8 cellular contexts compared by ENCODE assay signal in genomic region chr2:240569523-240569997, GRCh38. TPM values are rescaled to one million over a fixed set of nuclear protein-coding genes. Genes with fewer than 3 reads are reported as not detected.
DNase-seq lines count a peak whose midpoint lies in the region; ATAC-seq, FAIRE-seq and TF ChIP-seq lines count a peak whose summit lies in the region.

No MANE protein-coding gene starts in this region.

- no peak for FAIRE-seq in small intestine (lab: Jason Lieb, UNC)

- no peak overlapping the region for H3K27ac Mint-ChIP-seq in GM23338
- peak overlapping the region; percentile 75 for H3K27ac Mint-ChIP-seq in activated CD8-positive, alpha-beta T cell treated with anti-CD3 and anti-CD28 coated beads, Interleukin-2, amount 10 ng/mL, durations not matched to agents 7 days and 5 days

- CTCF ChIA-PET in activated CD8-positive, alpha-beta T cell treated with anti-CD3 and anti-CD28 coated beads, Interleukin-2, amount 10 ng/mL, durations not matched to agents 7 days and 5 days (lab: Charles Lee): interaction anchor here (0.7 to 1.7 kb wide), 5 partner anchors 10 to 55 kb away, joined by 3 to 10 read pairs (median 5); partner anchors contain the start of gene CAPN10
- CTCF ChIA-PET in HEK293T (lab: Yijun Ruan, JAX): no interaction called here

- 51 to 69% (median 54%) methylated on average over 9 of the region's 9 CpGs for WGBS in small intestine, 3 donors

- peak overlapping the region; percentile 62 for H3K4me3 Mint-ChIP-seq in GM23338
- peak overlapping the region; percentile 87 for H3K4me3 Mint-ChIP-seq in activated CD8-positive, alpha-beta T cell treated with anti-CD3 and anti-CD28 coated beads, Interleukin-2, amount 10 ng/mL, durations not matched to agents 7 days and 5 days

- TF ChIP-seq CTCF in GM23338 (conservative IDR thresholded peaks at IDR 0.05; ENCODE audit: low read depth in 2 of 2) (no peak), right atrium auricular region (IDR thresholded peaks at IDR 0.05) (no peak)

- H4K20me1 ChIP-seq in GM23338 (replicated peaks; ENCODE audit: insufficient read depth): no peaks in the 10 kb centered on the region; the same call in 1 of the 2 replicates

- peaks cover 7% of the 10 kb centered on the region; the same call in 1 of the 2 replicates for H3K4me1 ChIP-seq in GM23338 (ENCODE audit: insufficient read depth)
- H3K4me1 ChIP-seq in right atrium auricular region: peaks cover 0 to 55% of the 10 kb centered on the region in 2 donors
- H3K4me1 ChIP-seq in small intestine (ENCODE audit: control insufficient read depth in 2 of 2, insufficient read depth in 1 of 2, low read depth in 1 of 2, low read length in 1 of 2): peaks cover 10 to 15% of the 10 kb centered on the region in 2 donors

- H3K36me3 Mint-ChIP-seq in GM23338 (ENCODE audit: low read depth): no peaks in the 10 kb centered on the region
- peaks cover 26% of the 10 kb centered on the region for H3K36me3 Mint-ChIP-seq in activated CD8-positive, alpha-beta T cell treated with anti-CD3 and anti-CD28 coated beads, Interleukin-2, amount 10 ng/mL, durations not matched to agents 7 days and 5 days (ENCODE audit: low read depth)

- H3K36me3 ChIP-seq in GM23338 (ENCODE audit: insufficient read depth) (no peaks in the 10 kb centered on the region), right atrium auricular region (peaks cover 10% of the 10 kb centered on the region), small intestine (ENCODE audit: control insufficient read depth in 2 of 2, insufficient read depth in 2 of 2, low read length in 2 of 2) (peaks cover 2 to 3% of the 10 kb centered on the region in 2 donors)

- H3K27me3 Mint-ChIP-seq in GM23338 (ENCODE audit: insufficient read depth, low read depth, poor library complexity): peaks cover 36% of the 10 kb centered on the region
- H3K27me3 Mint-ChIP-seq in activated CD8-positive, alpha-beta T cell treated with anti-CD3 and anti-CD28 coated beads, Interleukin-2, amount 10 ng/mL, durations not matched to agents 7 days and 5 days (ENCODE audit: low read depth): no peaks in the 10 kb centered on the region

- no peaks in the 10 kb centered on the region for H3K79me2 ChIP-seq in GM23338 (replicated peaks; ENCODE audit: insufficient read depth)

- H3K4me2 ChIP-seq in GM23338: peak overlapping the region; percentile 81; the same call in 1 of the 2 replicates

- H2AFZ ChIP-seq in GM23338: no peak overlapping the region

- POLR2A ChIA-PET in activated CD8-positive, alpha-beta T cell treated with anti-CD3 and anti-CD28 coated beads, Interleukin-2, amount 10 ng/mL, durations not matched to agents 7 days and 5 days (lab: Charles Lee): interaction anchor here (0.5 to 1.5 kb wide), 7 partner anchors 8 to 440 kb away, joined by 3 to 7 read pairs (median 3); partner anchors contain the start of gene GPR35
- POLR2A ChIA-PET in HEK293T (lab: Yijun Ruan, JAX): interaction anchor here (0.8 to 2.0 kb wide), 3 partner anchors 9 to 17 kb away, joined by 3 to 8 read pairs (median 4); partner anchors contain the start of gene CAPN10

- no peaks in the 10 kb centered on the region for H3K9me3 ChIP-seq in right atrium auricular region
- no peaks in the 10 kb centered on the region for H3K9me3 ChIP-seq in small intestine (ENCODE audit: control insufficient read depth, low read depth)

- H3K27ac ChIP-seq in GM23338 (ENCODE audit: low read depth) (no peak overlapping the region), right atrium auricular region (peak overlapping the region; percentile 76 to 80), small intestine (ENCODE audit: low read depth in 1 of 2, low read length in 1 of 2) (peak overlapping the region in 1 of 2 donors; percentile 81)

- peaks cover 32% of the 10 kb centered on the region for H3K27me3 ChIP-seq in GM23338 (ENCODE audit: insufficient read depth)
- no peaks in the 10 kb centered on the region for H3K27me3 ChIP-seq in right atrium auricular region
- H3K27me3 ChIP-seq in small intestine (ENCODE audit: control insufficient read depth in 2 of 2, insufficient read depth in 2 of 2, low read length in 2 of 2): no peaks in the 10 kb centered on the region

- peaks cover 24% of the 10 kb centered on the region for H3K4me1 Mint-ChIP-seq in GM23338
- peaks cover 51% of the 10 kb centered on the region for H3K4me1 Mint-ChIP-seq in activated CD8-positive, alpha-beta T cell treated with anti-CD3 and anti-CD28 coated beads, Interleukin-2, amount 10 ng/mL, durations not matched to agents 7 days and 5 days (ENCODE audit: low read depth)

- H3K4me3 ChIP-seq in GM23338 (peak overlapping the region; percentile 60; the same call in 1 of the 2 replicates), right atrium auricular region (peak overlapping the region; percentile 77 to 81), small intestine (ENCODE audit: low read depth in 1 of 2, low read length in 2 of 2) (peak overlapping the region; percentile 74 to 80)

- DNase-seq in GM23338 (ENCODE audit: low spot score) (no peak), right atrium auricular region (ENCODE audit: low spot score) (no peak), small intestine (no peak), medulla oblongata (ENCODE audit: extremely low spot score) (no peak), HEK293T (ENCODE audit: extremely low spot score) (no peak)
- DNase-seq in activated CD8-positive, alpha-beta T cell treated with anti-CD3 and anti-CD28 coated beads, Interleukin-2, amount 10 ng/mL, durations not matched to agents 7 days and 5 days: peak; percentile 35

- no peaks in the 10 kb centered on the region for H3K9me2 ChIP-seq in GM23338 (ENCODE audit: insufficient read depth)

- ATAC-seq in GM23338 (no peak), HG02884 (IDR thresholded peaks at IDR 0.05; ENCODE audit: unreplicated experiment) (no peak), GM18873 (IDR thresholded peaks at IDR 0.05; ENCODE audit: low FRiP score, unreplicated experiment) (no peak)
- no peak for ATAC-seq in activated CD8-positive, alpha-beta T cell treated with anti-CD3 and anti-CD28 coated beads, Interleukin-2, amount 10 ng/mL, durations not matched to agents 7 days and 5 days

- no peaks in the 10 kb centered on the region for H3K9me3 Mint-ChIP-seq in GM23338
- H3K9me3 Mint-ChIP-seq in activated CD8-positive, alpha-beta T cell treated with anti-CD3 and anti-CD28 coated beads, Interleukin-2, amount 10 ng/mL, durations not matched to agents 7 days and 5 days (ENCODE audit: insufficient read depth): no peaks in the 10 kb centered on the region

- peaks cover 7% of the 10 kb centered on the region; the same call in 1 of the 2 replicates for H3F3A ChIP-seq in GM23338 (replicated peaks; ENCODE audit: low read depth)

TF ChIP-seq in GM23338, 12 proteins besides CTCF, POLR2A, EP300 and RAD21:
- TF ChIP-seq EZH2phosphoT487 (IDR thresholded peaks at IDR 0.05; ENCODE audit: unreplicated experiment) (no peak), STAT1 (IDR thresholded peaks at IDR 0.05; ENCODE audit: unreplicated experiment) (no peak), ZNF114 (CRISPR knock-in tag; IDR thresholded peaks at IDR 0.05) (no peak)

TF ChIP-seq in HEK293T, 16 proteins besides CTCF, POLR2A, EP300 and RAD21 (continues in another document):
- TF ChIP-seq SP1 (IDR thresholded peaks at IDR 0.05) (no peak), HDGF (IDR thresholded peaks at IDR 0.05; ENCODE audit: borderline replicate concordance) (no peak), LEF1 (IDR thresholded peaks at IDR 0.05; ENCODE audit: borderline replicate concordance) (no peak), FOXA1 (IDR thresholded peaks at IDR 0.05) (no peak), ZNF384 (IDR thresholded peaks at IDR 0.05) (no peak), TARDBP (IDR thresholded peaks at IDR 0.05) (no peak), L3MBTL2 (conservative IDR thresholded peaks at IDR 0.05) (no peak), BHLHE40 (IDR thresholded peaks at IDR 0.05; ENCODE audit: borderline replicate concordance) (no peak), CTBP1 (IDR thresholded peaks at IDR 0.05; ENCODE audit: borderline replicate concordance) (no peak), FOXK2 (IDR thresholded peaks at IDR 0.05) (no peak), FOXM1 (IDR thresholded peaks at IDR 0.05; ENCODE audit: borderline replicate concordance) (no peak), NFRKB (IDR thresholded peaks at IDR 0.05) (no peak)

RNA-seq across cellular contexts. Expression of gene RNPEPL1, which starts 1.3 kb away (rescaled TPM):
- total RNA-seq in GM23338 (2014; rRNA removed; shearing (Covaris generic)): 21.0 and 28.4 TPM in 2 replicates
- 5.5 and 6.0 TPM in 2 replicates for polyA plus RNA-seq in GM23338 (2016; fragmentation: Nextera tagmentation; extraction: Ambion mirVana)
- total RNA-seq in activated CD8-positive, alpha-beta T cell treated with anti-CD3 and anti-CD28 coated beads, Interleukin-2, amount 10 ng/mL, durations not matched to agents 7 days and 5 days: 100 to 1,000 TPM; 110 to 113 TPM
- 10 to 100 TPM; 62.0 to 76.3 TPM for total RNA-seq in right atrium auricular region
- 100 to 1,000 TPM; 100 to 149 (median 131) TPM for polyA plus RNA-seq in small intestine

RNA-seq across cellular contexts. Expression of gene DUSP28, which starts 9.4 kb away (rescaled TPM):
- 1.0 and 2.7 TPM in 2 replicates for total RNA-seq in GM23338 (2014; rRNA removed; shearing (Covaris generic))
- polyA plus RNA-seq in GM23338 (2016; fragmentation: Nextera tagmentation; extraction: Ambion mirVana) (4.3 and 4.8 TPM in 2 replicates), small intestine (1 to 10 TPM; 1.8 to 7.0 (median 3.1) TPM)
- total RNA-seq in activated CD8-positive, alpha-beta T cell treated with anti-CD3 and anti-CD28 coated beads, Interleukin-2, amount 10 ng/mL, durations not matched to agents 7 days and 5 days: 1 to 10 TPM; 6.8 to 8.1 TPM
- total RNA-seq in right atrium auricular region: 10 to 100 TPM; 12.0 to 17.5 TPM

RNA-seq across cellular contexts. Expression of gene ANKMY1, which starts 11.8 kb away (rescaled TPM):
- 8.9 and 9.0 TPM in 2 replicates for total RNA-seq in GM23338 (2014; rRNA removed; shearing (Covaris generic))
- 2.3 TPM in 2 replicates for polyA plus RNA-seq in GM23338 (2016; fragmentation: Nextera tagmentation; extraction: Ambion mirVana)
- 10 to 100 TPM; 27.9 to 33.3 TPM for total RNA-seq in activated CD8-positive, alpha-beta T cell treated with anti-CD3 and anti-CD28 coated beads, Interleukin-2, amount 10 ng/mL, durations not matched to agents 7 days and 5 days
- total RNA-seq in right atrium auricular region: 1 to 10 TPM; 3.7 to 7.9 TPM
- polyA plus RNA-seq in small intestine: 1 to 10 TPM; 3.4 to 5.9 (median 5.9) TPM

RNA-seq across cellular contexts. Expression of gene CAPN10, which starts 17.0 kb away (rescaled TPM):
- total RNA-seq in GM23338 (2014; rRNA removed; shearing (Covaris generic)): 47.0 and 59.8 TPM in 2 replicates
- polyA plus RNA-seq in GM23338 (2016; fragmentation: Nextera tagmentation; extraction: Ambion mirVana) (30.2 and 31.7 TPM in 2 replicates), small intestine (10 to 100 TPM; 19.7 to 33.8 (median 32.9) TPM)
- 10 to 100 TPM; 53.0 to 61.2 TPM for total RNA-seq in activated CD8-positive, alpha-beta T cell treated with anti-CD3 and anti-CD28 coated beads, Interleukin-2, amount 10 ng/mL, durations not matched to agents 7 days and 5 days
- total RNA-seq in right atrium auricular region: 10 to 100 TPM; 14.1 to 14.6 TPM

RNA-seq across cellular contexts. Expression of gene GPR35, which starts 55.7 kb away (rescaled TPM):
- total RNA-seq in GM23338 (2014; rRNA removed; shearing (Covaris generic)): 0.39 TPM in 1 of 2 replicates, not detected in the other
- 0.21 TPM in 1 of 2 replicates, not detected in the other for polyA plus RNA-seq in GM23338 (2016; fragmentation: Nextera tagmentation; extraction: Ambion mirVana)
- 10 to 100 TPM; 21.6 to 23.8 TPM for total RNA-seq in activated CD8-positive, alpha-beta T cell treated with anti-CD3 and anti-CD28 coated beads, Interleukin-2, amount 10 ng/mL, durations not matched to agents 7 days and 5 days
- total RNA-seq in right atrium auricular region: under 1 TPM; 0.56 to 0.86 TPM
- polyA plus RNA-seq in small intestine: 100 to 1,000 TPM in 2 of 3 donors, 10 to 100 TPM in 1; 75.5 to 367 (median 327) TPM
